ENCODE assay signal across 1 cellular context in genomic region chr10:103096130-103096529, GRCh38.
A peak's percentile ranks its signal among the peaks of the same experiment; 100 is the strongest.
TF ChIP-seq lines count a peak whose summit lies in the region.

No MANE protein-coding gene starts in this region.

TF ChIP-seq in liver, 16 proteins besides CTCF, POLR2A, EP300 and RAD21 (continued from another document):
- TF ChIP-seq FOXA1 (IDR thresholded peaks at IDR 0.05) (no peak), ATF3 (IDR thresholded peaks at IDR 0.05) (no peak), FOXA2 (IDR thresholded peaks at IDR 0.05) (peak; percentile 35), JUND (IDR thresholded peaks at IDR 0.05) (no peak)
TF ChIP-seq in liver: peak in this region for 1.
